ENCODE assay signal across 13 cellular contexts in genomic region chr4:173212379-173212778, GRCh38. TPM values are rescaled to one million over a fixed set of nuclear protein-coding genes. Genes with fewer than 3 reads are reported as not detected.
DNase-seq lines count a peak whose midpoint lies in the region; ATAC-seq and TF ChIP-seq lines count a peak whose summit lies in the region.
"Had no signal": no experiment of that assay in that cellular context is flagged by ENCODE, and none has a peak within 500 bp of the region (broad histone marks: within the 10 kb centered on the region; RNA-seq: fewer than 3 reads in every experiment).

No MANE protein-coding gene starts in this region.

- DNase-seq in ELR (ENCODE audit: low read depth), result peak; percentile 54
- peak; percentile 13 for DNase-seq in IMR-90
- no peak for DNase-seq in SJCRH30
- DNase-seq in iris pigment epithelial cell (ENCODE audit: low read depth), result peak; percentile 38
- no peak for DNase-seq in pons (ENCODE audit: low spot score)
- DNase-seq in NCI-H345 treated with DMSO at 0.1 percent for 48 hours (lab: John Stamatoyannopoulos, UW; ENCODE audit: unreplicated experiment), result no peak
- DNase-seq in endothelial cell (ENCODE audit: low spot score), result no peak
- DNase-seq: CD8-positive, alpha-beta T cell; H9; NCI-H1105; NCI-H1930; NCI-H510A treated with DMSO at 0.1 percent for 48 hours had no signal

- no peak overlapping the region for H4K8ac ChIP-seq in IMR-90 (ENCODE audit: low read depth in 2 of 2, low read length in 2 of 2)

- POLR2A ChIA-PET in IMR-90 (lab: Charles Lee; ENCODE audit: unreplicated experiment), result no interaction called here

- H3K27me3 Mint-ChIP-seq in endothelial cell (ENCODE audit: unreplicated experiment), result peaks cover 6% of the 10 kb centered on the region

- H3K9me3 ChIP-seq in IMR-90 (ENCODE audit: control insufficient read depth, insufficient read depth, low read length) (no peaks in the 10 kb centered on the region), SJCRH30 (replicated peaks) (no peaks in the 10 kb centered on the region)

- TF ChIP-seq RAD21 in IMR-90 (IDR thresholded peaks at IDR 0.05; ENCODE audit: low read length), result no peak

- no peak overlapping the region for H2AK5ac ChIP-seq in IMR-90 (ENCODE audit: low read depth, low read length)

- no peak overlapping the region for H3K9ac ChIP-seq in IMR-90 (ENCODE audit: low read depth, low read length)

- no peaks in the 10 kb centered on the region for H3K9me3 Mint-ChIP-seq in endothelial cell (ENCODE audit: unreplicated experiment)
- H3K9me3 Mint-ChIP-seq: CD8-positive, alpha-beta T cell; H9 had no signal

- H3K14ac ChIP-seq in IMR-90 (replicated peaks; ENCODE audit: low read depth, low read length), result no peak overlapping the region

- CTCF ChIA-PET in IMR-90 (lab: Yijun Ruan, JAX), result no interaction called here

- no peaks in the 10 kb centered on the region; the same call in 1 of the 2 replicates for H4K20me1 ChIP-seq in IMR-90 (ENCODE audit: insufficient read depth, low read length)

- no peak overlapping the region for H3K18ac ChIP-seq in IMR-90 (ENCODE audit: low read depth, low read length)

- intact Hi-C loops in IMR-90 (cut with micrococcal nuclease), result loop anchor here (5.0 kb wide), 1 partner anchor 815 kb away; no protein-coding TSS in a partner anchor

- no peak overlapping the region for H2BK5ac ChIP-seq in IMR-90 (ENCODE audit: low read depth, low read length, poor library complexity, severe bottlenecking)

- no TSS peak for BruUV-seq in IMR-90 (replicated peaks; lab: Mats Ljungman, UMichigan)

- H2AFZ ChIP-seq in IMR-90 (replicated peaks; ENCODE audit: low read length, poor library complexity), result no peak overlapping the region

- TF ChIP-seq POLR2A in IMR-90 (IDR thresholded peaks at IDR 0.05; ENCODE audit: low read depth, low read length), result no peak

- no peaks in the 10 kb centered on the region for H3K27me3 ChIP-seq in IMR-90 (ENCODE audit: control insufficient read depth, insufficient read depth, low read length)
- no peaks in the 10 kb centered on the region for H3K27me3 ChIP-seq in SJCRH30

- H3K4me3 ChIP-seq in IMR-90 (ENCODE audit: insufficient read depth, low read depth, low read length), result no peak overlapping the region
- no peak overlapping the region for H3K4me3 ChIP-seq in SJCRH30

- TF ChIP-seq CTCF in IMR-90 (conservative IDR thresholded peaks at IDR 0.05; ENCODE audit: low read depth, low read length) (no peak), endothelial cell (IDR thresholded peaks at IDR 0.05; ENCODE audit: unreplicated experiment) (no peak)

- no peak overlapping the region for H3K23ac ChIP-seq in IMR-90 (ENCODE audit: low read depth, low read length)

- no peak overlapping the region for H3K4me3 Mint-ChIP-seq in endothelial cell (ENCODE audit: unreplicated experiment)
- H3K4me3 Mint-ChIP-seq: CD8-positive, alpha-beta T cell; H9 had no signal

- no peak overlapping the region for H3K4ac ChIP-seq in IMR-90 (ENCODE audit: low read depth, low read length)

- no peak overlapping the region for H2BK120ac ChIP-seq in IMR-90 (ENCODE audit: low read depth, low read length)

- H3K56ac ChIP-seq in IMR-90 (ENCODE audit: extremely low read depth, insufficient read depth, low read length), result no peak overlapping the region

- H2BK20ac ChIP-seq in IMR-90 (ENCODE audit: low read depth, low read length), result no peak overlapping the region

- H3K4me1 ChIP-seq in IMR-90 (ENCODE audit: control insufficient read depth, insufficient read depth, low read length) (no peaks in the 10 kb centered on the region), SJCRH30 (peaks cover 40% of the 10 kb centered on the region)

- in situ Hi-C loops in IMR-90 (cut with MboI; ENCODE audit: low sequenced_read_pairs), result no loop called here

- dilution Hi-C loops in IMR-90 (cut with HindIII; ENCODE audit: low sequenced_read_pairs, unreplicated experiment), result no loop called here

- peaks cover 4% of the 10 kb centered on the region for H3K36me3 Mint-ChIP-seq in endothelial cell (ENCODE audit: low read depth, unreplicated experiment)

- no peak overlapping the region for H3K4me2 ChIP-seq in IMR-90 (ENCODE audit: low read depth, low read length)

- ATAC-seq in IMR-90 (ENCODE audit: low read depth), result no peak
- no peak for ATAC-seq in GM21447 (IDR thresholded peaks at IDR 0.05; ENCODE audit: unreplicated experiment)
- ATAC-seq: CD8-positive, alpha-beta T cell had no signal

- H4K91ac ChIP-seq in IMR-90 (ENCODE audit: insufficient read depth, low read depth, low read length), result no peak overlapping the region

- H3K27ac ChIP-seq in IMR-90 (ENCODE audit: insufficient read depth, low read length) (no peak overlapping the region), SJCRH30 (peak overlapping the region; percentile 16; the same call in 1 of the 2 replicates)

- peaks cover 2% of the 10 kb centered on the region; the same call in 1 of the 2 replicates for H3K9me1 ChIP-seq in IMR-90 (ENCODE audit: insufficient read depth, low read length)

- no peaks in the 10 kb centered on the region; a peak in 2 of 4 replicates for H3K79me1 ChIP-seq in IMR-90 (ENCODE audit: low read depth in 1 of 2, low read length in 2 of 2)

- H3K4me1 Mint-ChIP-seq in endothelial cell (ENCODE audit: unreplicated experiment), result peaks cover 29% of the 10 kb centered on the region

- H3K36me3 ChIP-seq in IMR-90 (ENCODE audit: control insufficient read depth, insufficient read depth, low read length) (no peaks in the 10 kb centered on the region), SJCRH30 (no peaks in the 10 kb centered on the region)

- H2AK9ac ChIP-seq in IMR-90 (replicated peaks; ENCODE audit: low read depth, low read length, poor library complexity), result no peak overlapping the region

- no peak overlapping the region for H4K5ac ChIP-seq in IMR-90 (ENCODE audit: low read depth, low read length)

- H2BK15ac ChIP-seq in IMR-90 (ENCODE audit: low read depth, low read length), result no peak overlapping the region

- no CpG with 5 or more reads among the region's 1 CpG for WGBS in IMR-90 (ENCODE audit: extremely low coverage in 2 of 2, insufficient read length in 1 of 2), 2 experiments

- no peak overlapping the region for H3K27ac Mint-ChIP-seq in endothelial cell (ENCODE audit: unreplicated experiment)
- H3K27ac Mint-ChIP-seq: CD8-positive, alpha-beta T cell had no signal

TF ChIP-seq in IMR-90, 13 proteins besides CTCF, POLR2A, EP300 and RAD21:
- TF ChIP-seq CEBPB (IDR thresholded peaks at IDR 0.05; ENCODE audit: low read depth, low read length) (no peak), MAZ (IDR thresholded peaks at IDR 0.05; ENCODE audit: borderline replicate concordance, low read depth, low read length) (no peak), MXI1 (IDR thresholded peaks at IDR 0.05; ENCODE audit: borderline replicate concordance, low read depth, low read length) (no peak), NFE2L2 (IDR thresholded peaks at IDR 0.05; ENCODE audit: low read depth, low read length) (no peak)

RNA-seq across cellular contexts. Expression of gene GALNT7, which starts 43.8 kb away (rescaled TPM):
- total RNA-seq in IMR-90 (2012; rRNA removed), result 31.2 and 43.9 TPM in 2 replicates
- 14.3 and 19.1 TPM in 2 replicates for polyA plus RNA-seq in IMR-90 (2012; rRNA removed)
- 3.6 and 4.2 TPM in 2 replicates for polyA plus RNA-seq in IMR-90 (2012; cell fraction: cytosol; rRNA removed)
- 2.9 and 26.0 TPM in 2 replicates for polyA plus RNA-seq in IMR-90 (2012; cell fraction: nucleus; rRNA removed; ENCODE audit: low replicate concordance)
- 42.9 and 48.4 TPM in 2 replicates for total RNA-seq in SJCRH30 (2014; rRNA removed; shearing (Covaris generic))
- 80.9 TPM for total RNA-seq in endothelial cell (ENCODE audit: unreplicated experiment)

Comparison
In these comparisons a context has a peak if more than half of its experiments do, and no peak if none do; other contexts are left out.
1. DNase-seq: peak in ELR (single experiment), IMR-90 (single experiment) and iris pigment epithelial cell (single experiment); none in SJCRH30 (0 of 2), pons (single experiment), NCI-H345 treated with DMSO at 0.1 percent for 48 hours (single experiment) and endothelial cell (single experiment).